1 cellular context compared by ENCODE assay signal in the genomic region with DNA sequence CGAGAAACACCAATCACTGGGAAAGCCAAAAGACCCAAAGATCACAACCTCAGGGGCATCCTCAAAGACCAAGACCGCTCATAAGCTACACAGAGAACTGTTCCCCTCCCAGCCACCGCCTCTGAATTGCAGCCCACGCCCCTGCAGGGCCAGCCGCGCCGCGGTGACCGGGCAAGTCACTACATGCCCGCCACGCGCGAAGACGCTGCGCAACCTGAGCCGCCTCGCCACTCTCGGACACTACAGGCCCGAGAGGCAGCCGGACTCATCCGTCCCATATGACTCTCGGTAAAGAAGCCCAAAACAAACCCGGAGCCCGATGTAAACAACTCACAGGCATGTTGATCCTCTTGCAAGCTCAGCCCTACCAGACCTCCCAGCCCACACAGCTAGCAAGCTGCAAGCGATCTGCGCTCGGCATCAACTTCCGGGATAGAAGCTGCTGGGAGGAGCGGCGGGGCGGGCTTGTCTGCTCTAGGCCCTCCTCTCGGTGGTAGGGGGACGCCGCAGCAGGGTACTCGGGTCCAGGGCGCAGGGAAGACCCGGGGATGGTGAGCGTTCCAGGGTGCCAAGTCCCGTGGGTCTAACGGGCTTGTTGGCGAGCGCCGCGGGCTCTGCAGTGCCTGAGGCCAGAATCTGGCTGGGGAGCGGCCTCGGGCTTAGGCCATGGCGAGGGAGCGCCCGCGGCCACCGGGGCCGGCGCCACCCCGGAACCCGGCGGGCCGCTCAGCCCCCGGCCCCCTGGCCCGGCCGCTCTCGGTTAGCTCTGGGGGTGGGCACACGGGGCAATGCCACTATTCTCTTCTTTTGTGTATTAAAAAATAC.
TF ChIP-seq lines count a peak whose summit lies in the region.

Gene RPS27L (minus strand): TSS at position 412 of the 825 bp plus-strand sequence. CDS start 72 bp downstream, at position 340.

TF ChIP-seq in HepG2, 621 proteins besides CTCF, POLR2A, EP300 and RAD21 (continued from another document and continues in another):
- TF ChIP-seq ZNF646 (CRISPR knock-in tag; IDR thresholded peaks at IDR 0.05): no peak
- no peak for TF ChIP-seq SP1 (IDR thresholded peaks at IDR 0.05)
- TF ChIP-seq SP1 (CRISPR knock-in tag; IDR thresholded peaks at IDR 0.05): peak; percentile 74
- peak; percentile 81 for TF ChIP-seq DR1 (CRISPR knock-in tag; IDR thresholded peaks at IDR 0.05)
- TF ChIP-seq, protein P1, sequence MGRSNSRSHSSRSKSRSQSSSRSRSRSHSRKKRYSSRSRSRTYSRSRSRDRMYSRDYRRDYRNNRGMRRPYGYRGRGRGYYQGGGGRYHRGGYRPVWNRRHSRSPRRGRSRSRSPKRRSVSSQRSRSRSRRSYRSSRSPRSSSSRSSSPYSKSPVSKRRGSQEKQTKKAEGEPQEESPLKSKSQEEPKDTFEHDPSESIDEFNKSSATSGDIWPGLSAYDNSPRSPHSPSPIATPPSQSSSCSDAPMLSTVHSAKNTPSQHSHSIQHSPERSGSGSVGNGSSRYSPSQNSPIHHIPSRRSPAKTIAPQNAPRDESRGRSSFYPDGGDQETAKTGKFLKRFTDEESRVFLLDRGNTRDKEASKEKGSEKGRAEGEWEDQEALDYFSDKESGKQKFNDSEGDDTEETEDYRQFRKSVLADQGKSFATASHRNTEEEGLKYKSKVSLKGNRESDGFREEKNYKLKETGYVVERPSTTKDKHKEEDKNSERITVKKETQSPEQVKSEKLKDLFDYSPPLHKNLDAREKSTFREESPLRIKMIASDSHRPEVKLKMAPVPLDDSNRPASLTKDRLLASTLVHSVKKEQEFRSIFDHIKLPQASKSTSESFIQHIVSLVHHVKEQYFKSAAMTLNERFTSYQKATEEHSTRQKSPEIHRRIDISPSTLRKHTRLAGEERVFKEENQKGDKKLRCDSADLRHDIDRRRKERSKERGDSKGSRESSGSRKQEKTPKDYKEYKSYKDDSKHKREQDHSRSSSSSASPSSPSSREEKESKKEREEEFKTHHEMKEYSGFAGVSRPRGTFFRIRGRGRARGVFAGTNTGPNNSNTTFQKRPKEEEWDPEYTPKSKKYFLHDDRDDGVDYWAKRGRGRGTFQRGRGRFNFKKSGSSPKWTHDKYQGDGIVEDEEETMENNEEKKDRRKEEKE (IDR thresholded peaks at IDR 0.05): no peak
- peak; percentile 98 for TF ChIP-seq YEATS4 (CRISPR knock-in tag; IDR thresholded peaks at IDR 0.05; ENCODE audit: borderline replicate concordance)
- TF ChIP-seq ZNF674 (CRISPR knock-in tag; IDR thresholded peaks at IDR 0.05; ENCODE audit: low read depth): no peak; the same call in 1 of the 2 replicates
- TF ChIP-seq HMGXB4 (CRISPR knock-in tag; IDR thresholded peaks at IDR 0.05; ENCODE audit: borderline replicate concordance in 1 of 2, low read depth in 1 of 2): peak; percentile 80 to 96
- 0 out of 2 replicates have a peak, but pooled peaks have one; percentile 39 for TF ChIP-seq XBP1 (CRISPR knock-in tag; IDR thresholded peaks at IDR 0.05)
- peak; percentile 66; the same call in 1 of the 2 replicates for TF ChIP-seq ZNF367 (CRISPR knock-in tag; IDR thresholded peaks at IDR 0.05; ENCODE audit: borderline replicate concordance)
- peak; percentile 24; the same call in 1 of the 2 replicates for TF ChIP-seq RERE (CRISPR knock-in tag; IDR thresholded peaks at IDR 0.05; ENCODE audit: low read depth)
- TF ChIP-seq, protein P2, sequence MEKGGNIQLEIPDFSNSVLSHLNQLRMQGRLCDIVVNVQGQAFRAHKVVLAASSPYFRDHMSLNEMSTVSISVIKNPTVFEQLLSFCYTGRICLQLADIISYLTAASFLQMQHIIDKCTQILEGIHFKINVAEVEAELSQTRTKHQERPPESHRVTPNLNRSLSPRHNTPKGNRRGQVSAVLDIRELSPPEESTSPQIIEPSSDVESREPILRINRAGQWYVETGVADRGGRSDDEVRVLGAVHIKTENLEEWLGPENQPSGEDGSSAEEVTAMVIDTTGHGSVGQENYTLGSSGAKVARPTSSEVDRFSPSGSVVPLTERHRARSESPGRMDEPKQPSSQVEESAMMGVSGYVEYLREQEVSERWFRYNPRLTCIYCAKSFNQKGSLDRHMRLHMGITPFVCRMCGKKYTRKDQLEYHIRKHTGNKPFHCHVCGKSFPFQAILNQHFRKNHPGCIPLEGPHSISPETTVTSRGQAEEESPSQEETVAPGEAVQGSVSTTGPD (CRISPR knock-in tag; IDR thresholded peaks at IDR 0.05): 0 out of 2 replicates have a peak, but pooled peaks have one; percentile 19
- no peak for TF ChIP-seq SRSF9 (IDR thresholded peaks at IDR 0.05; ENCODE audit: borderline replicate concordance, insufficient read depth, low read depth, low read length, poor library complexity, severe bottlenecking)
- peak; percentile 29; the same call in 1 of the 2 replicates for TF ChIP-seq RCOR2 (CRISPR knock-in tag; IDR thresholded peaks at IDR 0.05)
- TF ChIP-seq, protein P3, sequence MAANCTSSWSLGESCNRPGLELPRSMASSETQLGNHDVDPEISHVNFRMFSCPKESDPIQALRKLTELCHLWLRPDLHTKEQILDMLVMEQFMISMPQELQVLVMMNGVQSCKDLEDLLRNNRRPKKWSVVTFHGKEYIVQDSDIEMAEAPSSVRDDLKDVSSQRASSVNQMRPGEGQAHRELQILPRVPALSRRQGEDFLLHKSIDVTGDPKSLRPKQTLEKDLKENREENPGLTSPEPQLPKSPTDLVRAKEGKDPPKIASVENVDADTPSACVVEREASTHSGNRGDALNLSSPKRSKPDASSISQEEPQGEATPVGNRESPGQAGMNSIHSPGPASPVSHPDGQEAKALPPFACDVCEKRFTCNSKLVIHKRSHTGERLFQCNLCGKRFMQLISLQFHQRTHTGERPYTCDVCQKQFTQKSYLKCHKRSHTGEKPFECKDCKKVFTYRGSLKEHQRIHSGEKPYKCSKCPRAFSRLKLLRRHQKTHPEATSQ (CRISPR knock-in tag; IDR thresholded peaks at IDR 0.05; ENCODE audit: borderline replicate concordance): no peak
- peak; percentile 73; the same call in 1 of the 2 replicates for TF ChIP-seq IRF2 (CRISPR knock-in tag; IDR thresholded peaks at IDR 0.05)
- TF ChIP-seq, protein P4, sequence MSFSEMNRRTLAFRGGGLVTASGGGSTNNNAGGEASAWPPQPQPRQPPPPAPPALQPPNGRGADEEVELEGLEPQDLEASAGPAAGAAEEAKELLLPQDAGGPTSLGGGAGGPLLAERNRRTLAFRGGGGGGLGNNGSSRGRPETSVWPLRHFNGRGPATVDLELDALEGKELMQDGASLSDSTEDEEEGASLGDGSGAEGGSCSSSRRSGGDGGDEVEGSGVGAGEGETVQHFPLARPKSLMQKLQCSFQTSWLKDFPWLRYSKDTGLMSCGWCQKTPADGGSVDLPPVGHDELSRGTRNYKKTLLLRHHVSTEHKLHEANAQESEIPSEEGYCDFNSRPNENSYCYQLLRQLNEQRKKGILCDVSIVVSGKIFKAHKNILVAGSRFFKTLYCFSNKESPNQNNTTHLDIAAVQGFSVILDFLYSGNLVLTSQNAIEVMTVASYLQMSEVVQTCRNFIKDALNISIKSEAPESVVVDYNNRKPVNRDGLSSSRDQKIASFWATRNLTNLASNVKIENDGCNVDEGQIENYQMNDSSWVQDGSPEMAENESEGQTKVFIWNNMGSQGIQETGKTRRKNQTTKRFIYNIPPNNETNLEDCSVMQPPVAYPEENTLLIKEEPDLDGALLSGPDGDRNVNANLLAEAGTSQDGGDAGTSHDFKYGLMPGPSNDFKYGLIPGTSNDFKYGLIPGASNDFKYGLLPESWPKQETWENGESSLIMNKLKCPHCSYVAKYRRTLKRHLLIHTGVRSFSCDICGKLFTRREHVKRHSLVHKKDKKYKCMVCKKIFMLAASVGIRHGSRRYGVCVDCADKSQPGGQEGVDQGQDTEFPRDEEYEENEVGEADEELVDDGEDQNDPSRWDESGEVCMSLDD (CRISPR knock-in tag; IDR thresholded peaks at IDR 0.05; ENCODE audit: borderline replicate concordance): peak; percentile 14; the same call in 1 of the 2 replicates
- no peak for TF ChIP-seq ZFP62 (CRISPR knock-in tag; IDR thresholded peaks at IDR 0.05)
- TF ChIP-seq SIX4 (CRISPR knock-in tag; IDR thresholded peaks at IDR 0.05): peak; percentile 53; the same call in 1 of the 2 replicates
- TF ChIP-seq, protein P5, sequence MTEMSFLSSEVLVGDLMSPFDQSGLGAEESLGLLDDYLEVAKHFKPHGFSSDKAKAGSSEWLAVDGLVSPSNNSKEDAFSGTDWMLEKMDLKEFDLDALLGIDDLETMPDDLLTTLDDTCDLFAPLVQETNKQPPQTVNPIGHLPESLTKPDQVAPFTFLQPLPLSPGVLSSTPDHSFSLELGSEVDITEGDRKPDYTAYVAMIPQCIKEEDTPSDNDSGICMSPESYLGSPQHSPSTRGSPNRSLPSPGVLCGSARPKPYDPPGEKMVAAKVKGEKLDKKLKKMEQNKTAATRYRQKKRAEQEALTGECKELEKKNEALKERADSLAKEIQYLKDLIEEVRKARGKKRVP (CRISPR knock-in tag; IDR thresholded peaks at IDR 0.05): peak in 1 of 2 experiments; percentile 80; a peak in 2 of 4 replicates
- no peak for TF ChIP-seq NBN (conservative IDR thresholded peaks at IDR 0.05)
